8 cellular contexts compared by ENCODE assay signal in genomic region chr1:220093361-220094015, GRCh38. TPM values are rescaled to one million over a fixed set of nuclear protein-coding genes. Genes with fewer than 3 reads are reported as not detected.
DNase-seq lines count a peak whose midpoint lies in the region; ATAC-seq lines count a peak whose summit lies in the region.

No MANE protein-coding gene starts in this region.

- peak overlapping the region; percentile 59 for H3K27ac ChIP-seq in naive thymus-derived CD4-positive, alpha-beta T cell (ENCODE audit: low read depth, low read length)

- ATAC-seq in activated CD4-positive, alpha-beta T cell treated with anti-CD3 and anti-CD28 coated beads for 36 hours, result peak; percentile 4
- peak; percentile 3 for ATAC-seq in HG03139 (IDR thresholded peaks at IDR 0.05; ENCODE audit: unreplicated experiment)
- no peak for ATAC-seq in naive thymus-derived CD4-positive, alpha-beta T cell

- peak; percentile 14 for DNase-seq in activated CD4-positive, alpha-beta T cell treated with anti-CD3 and anti-CD28 coated beads for 36 hours
- DNase-seq in activated CD4-positive, alpha-beta T cell treated with anti-CD3 and anti-CD28 coated beads for 4 hours, result no peak
- no peak for DNase-seq in activated CD4-positive, alpha-beta memory T cell treated with anti-CD3 and anti-CD28 coated beads, Interleukin-2, amount 10 ng/mL, durations not matched to agents 7 days and 5 days
- DNase-seq in naive thymus-derived CD4-positive, alpha-beta T cell, result no peak
- no peak for DNase-seq in retina
- no peak for DNase-seq in stimulated activated CD4-positive, alpha-beta T cell treated with anti-CD3 and anti-CD28 coated beads, Interleukin-2, amount 100 ng/mL, for 48 hours
- no peak for DNase-seq in activated CD4-positive, alpha-beta T cell treated with anti-CD3 and anti-CD28 coated beads for 48 hours

- H3K9me3 Mint-ChIP-seq in activated CD4-positive, alpha-beta T cell treated with anti-CD3 and anti-CD28 coated beads for 36 hours (ENCODE audit: low read depth), result no peaks in the 10 kb centered on the region
- no peaks in the 10 kb centered on the region for H3K9me3 Mint-ChIP-seq in activated CD4-positive, alpha-beta memory T cell treated with anti-CD3 and anti-CD28 coated beads, Interleukin-2, amount 10 ng/mL, durations not matched to agents 7 days and 5 days
- no peaks in the 10 kb centered on the region for H3K9me3 Mint-ChIP-seq in naive thymus-derived CD4-positive, alpha-beta T cell

- peaks cover 0 to 14% (median 0%) of the 10 kb centered on the region in 3 experiments for H3K36me3 ChIP-seq in naive thymus-derived CD4-positive, alpha-beta T cell (ENCODE audit: control insufficient read depth in 2 of 3, insufficient read depth in 3 of 3, low read length in 3 of 3)

- H3K27ac Mint-ChIP-seq in activated CD4-positive, alpha-beta T cell treated with anti-CD3 and anti-CD28 coated beads for 36 hours, result peak overlapping the region; percentile 31
- no peak overlapping the region for H3K27ac Mint-ChIP-seq in activated CD4-positive, alpha-beta memory T cell treated with anti-CD3 and anti-CD28 coated beads, Interleukin-2, amount 10 ng/mL, durations not matched to agents 7 days and 5 days
- H3K27ac Mint-ChIP-seq in naive thymus-derived CD4-positive, alpha-beta T cell, result peak overlapping the region in 8 of 9 donors; percentile 21 to 88 (median 74)

- H3K27me3 Mint-ChIP-seq in activated CD4-positive, alpha-beta T cell treated with anti-CD3 and anti-CD28 coated beads for 36 hours, result no peaks in the 10 kb centered on the region
- no peaks in the 10 kb centered on the region for H3K27me3 Mint-ChIP-seq in activated CD4-positive, alpha-beta memory T cell treated with anti-CD3 and anti-CD28 coated beads, Interleukin-2, amount 10 ng/mL, durations not matched to agents 7 days and 5 days
- peaks cover 0 to 2% (median 0%) of the 10 kb centered on the region in 5 donors for H3K27me3 Mint-ChIP-seq in naive thymus-derived CD4-positive, alpha-beta T cell

- H3K4me1 Mint-ChIP-seq in activated CD4-positive, alpha-beta T cell treated with anti-CD3 and anti-CD28 coated beads for 36 hours, result peaks cover 21% of the 10 kb centered on the region
- peaks cover 32% of the 10 kb centered on the region for H3K4me1 Mint-ChIP-seq in activated CD4-positive, alpha-beta memory T cell treated with anti-CD3 and anti-CD28 coated beads, Interleukin-2, amount 10 ng/mL, durations not matched to agents 7 days and 5 days
- peaks cover 15 to 56% (median 44%) of the 10 kb centered on the region in 7 donors for H3K4me1 Mint-ChIP-seq in naive thymus-derived CD4-positive, alpha-beta T cell

- intact Hi-C loops in activated CD4-positive, alpha-beta T cell treated with anti-CD3 and anti-CD28 coated beads for 36 hours (cut with DNase I, micrococcal nuclease), result loop anchor here (1.0 to 10.0 kb wide), 3 partner anchors 47 to 181 kb away; partner anchors contain the start of genes EPRS1 (in 2 of the 2) and RAB3GAP2 (in 2 of the 2)
- intact Hi-C loops in naive thymus-derived CD4-positive, alpha-beta T cell (cut with micrococcal nuclease), result loop anchor here (1.0 kb wide), 3 partner anchors 8 to 179 kb away; partner anchors contain the start of genes EPRS1 (in 2 of the 2) and RAB3GAP2 (in 2 of the 2)

- H3K27me3 ChIP-seq in naive thymus-derived CD4-positive, alpha-beta T cell (ENCODE audit: control insufficient read depth in 2 of 2, insufficient read depth in 2 of 2, low read length in 2 of 2), result no peaks in the 10 kb centered on the region

- peak overlapping the region; percentile 26 for H3K4me3 Mint-ChIP-seq in activated CD4-positive, alpha-beta T cell treated with anti-CD3 and anti-CD28 coated beads for 36 hours
- peak overlapping the region; percentile 27 for H3K4me3 Mint-ChIP-seq in activated CD4-positive, alpha-beta memory T cell treated with anti-CD3 and anti-CD28 coated beads, Interleukin-2, amount 10 ng/mL, durations not matched to agents 7 days and 5 days
- peak overlapping the region in 9 of 10 donors; percentile 26 to 78 (median 68) for H3K4me3 Mint-ChIP-seq in naive thymus-derived CD4-positive, alpha-beta T cell

- H3K4me1 ChIP-seq in naive thymus-derived CD4-positive, alpha-beta T cell (ENCODE audit: control insufficient read depth in 2 of 2, insufficient read depth in 2 of 2, low read length in 2 of 2), result peaks cover 14 to 23% of the 10 kb centered on the region in 2 donors

- H3K4me3 ChIP-seq in naive thymus-derived CD4-positive, alpha-beta T cell (ENCODE audit: low read length), result peak overlapping the region; percentile 32

- peaks cover 13% of the 10 kb centered on the region for H3K36me3 Mint-ChIP-seq in activated CD4-positive, alpha-beta T cell treated with anti-CD3 and anti-CD28 coated beads for 36 hours (ENCODE audit: low read depth)
- H3K36me3 Mint-ChIP-seq in activated CD4-positive, alpha-beta memory T cell treated with anti-CD3 and anti-CD28 coated beads, Interleukin-2, amount 10 ng/mL, durations not matched to agents 7 days and 5 days (ENCODE audit: low read depth), result peaks cover 21% of the 10 kb centered on the region
- peaks cover 0 to 15% (median 10%) of the 10 kb centered on the region in 5 donors for H3K36me3 Mint-ChIP-seq in naive thymus-derived CD4-positive, alpha-beta T cell

- POLR2A ChIA-PET in activated CD4-positive, alpha-beta T cell treated with anti-CD3 and anti-CD28 coated beads for 36 hours (lab: Charles Lee), result interaction anchor here (0.6 kb wide), 1 partner anchor 55 kb away, joined by 3 read pairs; no protein-coding TSS in a partner anchor
- POLR2A ChIA-PET in activated CD4-positive, alpha-beta memory T cell treated with anti-CD3 and anti-CD28 coated beads, Interleukin-2, amount 10 ng/mL, durations not matched to agents 7 days and 5 days (lab: Charles Lee), result interaction anchor here (1.0 to 2.0 kb wide), 5 partner anchors 47 to 179 kb away, joined by 3 to 6 read pairs (median 4); partner anchors contain the start of genes EPRS1 and RAB3GAP2
- POLR2A ChIA-PET in naive thymus-derived CD4-positive, alpha-beta T cell (lab: Charles Lee), result interaction anchor here (0.5 to 1.8 kb wide), 5 partner anchors 8 to 68 kb away, joined by 3 to 7 read pairs (median 4); no protein-coding TSS in a partner anchor

- H3K9me3 ChIP-seq in naive thymus-derived CD4-positive, alpha-beta T cell (ENCODE audit: control insufficient read depth in 2 of 3, low read length in 3 of 3), result no peaks in the 10 kb centered on the region

- CTCF ChIA-PET in activated CD4-positive, alpha-beta T cell treated with anti-CD3 and anti-CD28 coated beads for 36 hours (lab: Charles Lee), result no interaction called here
- CTCF ChIA-PET in activated CD4-positive, alpha-beta memory T cell treated with anti-CD3 and anti-CD28 coated beads, Interleukin-2, amount 10 ng/mL, durations not matched to agents 7 days and 5 days (lab: Charles Lee), result interaction anchor here (1.0 to 2.0 kb wide), 2 partner anchors 20 to 104 kb away, joined by 4 to 8 read pairs; no protein-coding TSS in a partner anchor
- CTCF ChIA-PET in naive thymus-derived CD4-positive, alpha-beta T cell (lab: Charles Lee), result interaction anchor here (0.6 kb wide), 1 partner anchor 44 kb away, joined by 4 read pairs; no protein-coding TSS in a partner anchor

RNA-seq across cellular contexts. Expression of gene IARS2, which starts 0.4 kb away (rescaled TPM):
- 10 to 100 TPM; 59.9 to 86.6 TPM for total RNA-seq in activated CD4-positive, alpha-beta T cell treated with anti-CD3 and anti-CD28 coated beads for 36 hours
- 10 to 100 TPM; 54.9 to 55.5 TPM for total RNA-seq in activated CD4-positive, alpha-beta memory T cell treated with anti-CD3 and anti-CD28 coated beads, Interleukin-2, amount 10 ng/mL, durations not matched to agents 7 days and 5 days
- 10 to 100 TPM; 27.2 to 56.2 (median 43.6) TPM for total RNA-seq in naive thymus-derived CD4-positive, alpha-beta T cell
- polyA plus RNA-seq in naive thymus-derived CD4-positive, alpha-beta T cell, result 10 to 100 TPM; 58.0 to 85.1 TPM

RNA-seq across cellular contexts. Expression of gene BPNT1, which starts 3.9 kb away (rescaled TPM):
- 10 to 100 TPM; 24.5 to 26.9 TPM for total RNA-seq in activated CD4-positive, alpha-beta T cell treated with anti-CD3 and anti-CD28 coated beads for 36 hours
- total RNA-seq in activated CD4-positive, alpha-beta memory T cell treated with anti-CD3 and anti-CD28 coated beads, Interleukin-2, amount 10 ng/mL, durations not matched to agents 7 days and 5 days, result 10 to 100 TPM; 19.1 to 20.6 TPM
- 10 to 100 TPM in 4 of 5 experiments, 1 to 10 TPM in 1; 5.5 to 24.6 (median 15.0) TPM for total RNA-seq in naive thymus-derived CD4-positive, alpha-beta T cell
- polyA plus RNA-seq in naive thymus-derived CD4-positive, alpha-beta T cell, result 10 to 100 TPM; 20.2 to 25.2 TPM

RNA-seq across cellular contexts. Expression of gene EPRS1, which starts 47.2 kb away (rescaled TPM):
- 100 to 1,000 TPM; 229 to 301 TPM for total RNA-seq in activated CD4-positive, alpha-beta T cell treated with anti-CD3 and anti-CD28 coated beads for 36 hours
- total RNA-seq in activated CD4-positive, alpha-beta memory T cell treated with anti-CD3 and anti-CD28 coated beads, Interleukin-2, amount 10 ng/mL, durations not matched to agents 7 days and 5 days, result 100 to 1,000 TPM; 117 to 123 TPM
- 100 to 1,000 TPM in 1 of 5 experiments, 10 to 100 TPM in 4; 39.2 to 130 (median 93.6) TPM for total RNA-seq in naive thymus-derived CD4-positive, alpha-beta T cell
- 10 to 100 TPM; 46.0 to 47.1 TPM for polyA plus RNA-seq in naive thymus-derived CD4-positive, alpha-beta T cell
